Comparison of ENCODE assay signal across 8 cellular contexts in the genomic region with DNA sequence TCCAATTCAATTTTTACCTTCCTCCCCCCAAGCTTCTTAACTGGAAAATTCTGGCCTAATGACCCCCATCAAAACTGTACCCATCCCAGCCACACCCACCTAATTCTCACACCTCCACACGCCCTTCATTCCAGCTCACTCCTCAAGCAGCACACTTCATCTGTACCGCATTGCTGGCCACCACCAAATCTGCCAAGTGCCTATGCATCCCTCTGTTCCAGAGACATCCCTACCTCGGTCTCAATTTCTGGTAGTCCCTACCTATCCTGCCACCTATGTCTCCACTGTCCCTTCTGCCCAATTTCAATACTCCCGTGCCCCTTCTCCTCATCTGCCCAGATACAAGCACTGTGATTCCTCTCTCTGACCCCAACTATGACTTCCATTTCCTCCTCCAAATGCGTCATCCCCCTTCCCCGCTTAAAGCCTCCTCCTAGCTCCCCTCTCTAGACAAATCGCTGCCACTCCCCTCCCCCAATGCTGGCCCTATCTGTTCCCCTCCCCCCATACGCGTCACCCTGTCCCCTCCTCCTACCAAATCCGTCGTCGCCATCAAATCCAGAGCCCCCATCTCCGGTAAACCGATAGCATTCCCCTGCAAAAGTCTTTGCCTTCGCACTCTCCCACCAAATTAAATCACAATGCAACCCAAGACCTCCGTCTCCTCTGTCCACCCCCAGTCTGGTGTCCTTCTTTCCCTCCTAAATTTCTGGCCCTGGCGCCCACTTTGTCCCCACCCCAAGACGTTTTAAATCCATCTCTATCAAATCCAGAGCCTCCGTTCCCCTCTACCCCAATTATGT. TPM values are rescaled to one million over a fixed set of nuclear protein-coding genes. Genes with fewer than 3 reads are reported as not detected.
DNase-seq lines count a peak whose midpoint lies in the region; ATAC-seq and TF ChIP-seq lines count a peak whose summit lies in the region.

No MANE protein-coding gene starts in this region.

- peak overlapping the region; percentile 75 to 84 for H3K9ac ChIP-seq in colonic mucosa (ENCODE audit: low read depth in 2 of 2, low read length in 2 of 2)

- CTCF ChIA-PET in AG04449 (lab: Yijun Ruan, JAX): interaction anchor here (1.0 to 2.5 kb wide), 4 partner anchors 8 to 226 kb away, joined by 4 to 13 read pairs (median 8); no protein-coding TSS in a partner anchor

- no peak overlapping the region for H3K4me3 Mint-ChIP-seq in HFFc6

- H3K27ac Mint-ChIP-seq in HFFc6: no peak overlapping the region

- H3K36me3 ChIP-seq in colonic mucosa (no peaks in the 10 kb centered on the region), right lobe of liver (no peaks in the 10 kb centered on the region)

- DNase-seq in AG04449 (ENCODE audit: low read depth, low spot score) (peak; percentile 28), HFFc6 (peak; percentile 48), T1000 (lab: John Stamatoyannopoulos, UW) (peak; percentile 44), colonic mucosa (peak; percentile 53), right lobe of liver (peak in 1 of 3 donors; percentile 65), putamen (ENCODE audit: low spot score) (no peak)
- peak; percentile 32 to 62 for DNase-seq in stimulated activated CD8-positive, alpha-beta memory T cell treated with anti-CD3 and anti-CD28 coated beads, Interleukin-15, amount 100 ng/mL, for 48 hours (ENCODE audit: low read depth in 2 of 2)

- H3K9me3 Mint-ChIP-seq in HFFc6: no peaks in the 10 kb centered on the region

- H3K4me1 Mint-ChIP-seq in HFFc6 (ENCODE audit: low read depth): peaks cover 40% of the 10 kb centered on the region

- H3K27me3 ChIP-seq in colonic mucosa: no peaks in the 10 kb centered on the region
- no peaks in the 10 kb centered on the region for H3K27me3 ChIP-seq in right lobe of liver

- H3K36me3 Mint-ChIP-seq in HFFc6 (ENCODE audit: low read depth): peaks cover 5% of the 10 kb centered on the region; the same call in 1 of the 2 replicates

- H3K27ac ChIP-seq in colonic mucosa (peak overlapping the region; percentile 95), right lobe of liver (peak overlapping the region; percentile 98 to 100 (median 99))

- peak overlapping the region; percentile 99 for H3K4me3 ChIP-seq in AG04449 (ENCODE audit: low read depth, low read length)
- H3K4me3 ChIP-seq in colonic mucosa: peak overlapping the region; percentile 95
- H3K4me3 ChIP-seq in right lobe of liver: peak overlapping the region; percentile 98 to 100 (median 100)

- POLR2A ChIA-PET in AG04449 (lab: Yijun Ruan, JAX): interaction anchor here (1.1 kb wide), 1 partner anchor 99 kb away, joined by 3 read pairs; the partner anchor contains the start of gene C6orf89

- peak in 1 of 4 donors; percentile 25 for ATAC-seq in right lobe of liver
- no peak for ATAC-seq in HG02588 (IDR thresholded peaks at IDR 0.05; ENCODE audit: unreplicated experiment)

- H3K27me3 Mint-ChIP-seq in HFFc6 (ENCODE audit: insufficient read depth): no peaks in the 10 kb centered on the region; the same call in 1 of the 2 replicates

- intact Hi-C loops in colonic mucosa (cut with DNase I) (loop anchor here (10.0 kb wide), 1 partner anchor 220 kb away; no protein-coding TSS in a partner anchor), right lobe of liver (cut with DNase I) (no loop called here)

- H3K9me3 ChIP-seq in colonic mucosa (no peaks in the 10 kb centered on the region), right lobe of liver (no peaks in the 10 kb centered on the region)

- 10% methylated on average over 19 of the region's 19 CpGs for WGBS in right lobe of liver (ENCODE audit: insufficient coverage, low coverage, low lambda C conversion rate, missing lambda C conversion rate)

- TF ChIP-seq CTCF in AG04449 (IDR thresholded peaks at IDR 0.05; ENCODE audit: insufficient read depth, low read length, missing control alignments) (no peak), HFFc6 (IDR thresholded peaks at IDR 0.05) (no peak), colonic mucosa (IDR thresholded peaks at IDR 0.05) (no peak), right lobe of liver (IDR thresholded peaks at IDR 0.05) (no peak)

- H3K4me1 ChIP-seq in colonic mucosa: peaks cover 2% of the 10 kb centered on the region
- peaks cover 0 to 16% (median 5%) of the 10 kb centered on the region in 4 donors for H3K4me1 ChIP-seq in right lobe of liver

- TF ChIP-seq POLR2A in right lobe of liver (IDR thresholded peaks at IDR 0.05): no peak

RNA-seq across cellular contexts. Expression of gene MTCH1, which starts 1.2 kb away (rescaled TPM):
- total RNA-seq in HFFc6 (2021; fragmentation: NEBNext Ultra II Directional; extraction: Animal tissue kit (Norgen Biotek cat#: 25700)): 100 to 1,000 TPM; 263 to 301 (median 281) TPM
- total RNA-seq in colonic mucosa (100 to 1,000 TPM; 160 to 197 TPM), right lobe of liver (10 to 100 TPM; 56.3 to 73.7 (median 63.3) TPM)

RNA-seq across cellular contexts. Expression of gene FGD2, which starts 20.7 kb away (rescaled TPM):
- total RNA-seq in HFFc6 (2021; fragmentation: NEBNext Ultra II Directional; extraction: Animal tissue kit (Norgen Biotek cat#: 25700)): not detected
- total RNA-seq in colonic mucosa (1 to 10 TPM; 3.6 to 3.8 TPM), right lobe of liver (10 to 100 TPM in 2 of 6 experiments, 1 to 10 TPM in 4; 6.6 to 15.6 (median 9.6) TPM)

RNA-seq across cellular contexts. Expression of gene PI16, which starts 30.2 kb away (rescaled TPM):
- total RNA-seq in HFFc6 (2021; fragmentation: NEBNext Ultra II Directional; extraction: Animal tissue kit (Norgen Biotek cat#: 25700)): not detected
- total RNA-seq in colonic mucosa (1 to 10 TPM; 1.2 to 2.6 TPM), right lobe of liver (under 1 TPM in 2 of 6 experiments, not detected in 4; 0.11 to 0.42 TPM)

Comparison
In these comparisons a context has a peak if more than half of its experiments do, and no peak if none do; other contexts are left out.
1. RNA of gene FGD2, which starts 20.7 kb away (total RNA-seq): 6.6 to 15.6 TPM in right lobe of liver and 3.6 to 3.8 TPM in colonic mucosa; not detected in HFFc6; every median in the first group is over 4 times any median in the second.
2. Peak in every context shown above with its lines, with median percentiles within 50 percentile points of each other: H3K4me3 ChIP-seq.